Comparison of ENCODE assay signal across 22 cellular contexts in the genomic region with DNA sequence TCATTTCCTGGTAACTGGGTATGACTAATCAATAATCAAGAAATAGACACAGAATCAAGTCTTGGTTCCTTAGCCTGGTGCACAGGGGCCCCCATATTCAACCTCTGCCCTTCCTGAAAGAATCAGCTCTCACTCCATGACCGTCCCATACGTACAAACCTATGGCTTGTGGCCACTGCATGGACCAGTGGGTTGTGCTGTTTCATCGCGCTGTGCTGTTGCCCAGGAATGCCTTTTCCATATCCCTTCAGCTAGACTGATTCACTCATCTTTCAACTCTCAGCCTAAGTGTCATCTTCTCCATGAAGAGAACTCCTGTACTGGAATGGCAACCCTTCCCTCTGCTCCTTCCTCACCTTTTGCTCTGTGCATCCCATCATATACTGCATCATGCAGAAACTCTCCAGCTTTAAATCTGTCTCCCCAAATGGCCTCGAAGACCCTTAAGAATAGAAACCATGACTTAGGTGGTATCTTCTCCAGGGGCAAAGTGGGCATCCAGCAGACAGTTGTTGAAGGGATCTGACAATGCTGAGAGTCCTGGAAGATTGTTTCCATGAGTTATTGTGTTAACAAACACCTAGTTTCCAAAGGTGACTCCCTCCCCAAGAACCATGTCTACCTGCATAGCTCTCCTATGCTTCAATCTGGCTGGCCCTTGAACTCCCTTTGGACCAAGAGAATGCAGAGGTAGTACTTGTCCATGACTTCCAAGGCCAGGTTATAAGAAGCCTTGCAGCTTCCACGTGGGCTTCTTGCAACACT.
"Had no signal": no experiment of that assay in that cellular context is flagged by ENCODE, and none has a peak within 500 bp of the region (broad histone marks: within the 10 kb centered on the region; RNA-seq: fewer than 3 reads in every experiment).

No MANE protein-coding gene starts in this region.

- DNase-seq: Kasumi-1, MM.1S, NCI-H1092 treated with DMSO at 0.1 percent for 48 hours, NCI-H1436, NCI-H187, NCI-H2029, NCI-H2081 treated with DMSO at 0.1 percent for 48 hours, NCI-H2171, NCI-H226, NCI-H446, NCI-H510A, NCI-H524 treated with DMSO at 0.1 percent for 48 hours, NCI-H69, NCI-H774, PC-3, SHP77, SK-N-SH had no signal

- ATAC-seq: HepG2, K562, Panc1, PC-3 had no signal

- H3K27ac ChIP-seq: KMS-11, RWPE1 had no signal

- H3K4me3 ChIP-seq: K562 had no signal

- H3K9me3 ChIP-seq: SK-N-SH had no signal
